In genomic region chr4:108556166-108556565, GRCh38 we compare ENCODE assay signal across 18 cellular contexts.
"Had no signal": no experiment of that assay in that cellular context is flagged by ENCODE, and none has a peak within 500 bp of the region (broad histone marks: within the 10 kb centered on the region; RNA-seq: fewer than 3 reads in every experiment).

No MANE protein-coding gene starts in this region.

- H3K27me3 ChIP-seq: neutrophil, pancreas, right lobe of liver, testis, tibial artery, upper lobe of left lung had no signal

- H3K9me3 ChIP-seq: neutrophil, pancreas, right lobe of liver, testis, tibial artery, upper lobe of left lung had no signal

- H3K36me3 ChIP-seq: neutrophil, pancreas, right lobe of liver, tibial artery, upper lobe of left lung had no signal

- H3K27ac ChIP-seq: neutrophil, pancreas, right lobe of liver, testis, tibial artery, upper lobe of left lung had no signal

- H3K4me3 ChIP-seq: lung, pancreas, right lobe of liver, smooth muscle cell, testis, tibial artery, upper lobe of left lung had no signal

- DNase-seq: cortex of kidney; effector memory CD8-positive, alpha-beta T cell; hypothalamus; pancreas; retina; right lobe of liver; stimulated activated CD4-positive, alpha-beta T cell treated with anti-CD3 and anti-CD28 coated beads, Interleukin-12 subunit alpha, Interleukin-12 subunit beta, amount 100 ng/mL, for 4 hours; stimulated activated CD4-positive, alpha-beta T cell treated with anti-CD3 and anti-CD28 coated beads, Interleukin-1b, Interleukin-23, amount 100 ng/mL, for 48 hours; stimulated activated CD4-positive, alpha-beta T cell treated with anti-CD3 and anti-CD28 coated beads, Interleukin-4, amount 100 ng/mL, for 1 hour; stimulated activated CD8-positive, alpha-beta memory T cell treated with anti-CD3 and anti-CD28 coated beads, Interleukin-4, amount 100 ng/mL, for 48 hours; stimulated activated naive CD8-positive, alpha-beta T cell treated with anti-CD3 and anti-CD28 coated beads, Interleukin-15, Interleukin-2, amounts not matched to agents 100 U/mL and 50 U/mL, for 24 hours; substantia nigra; testis; tibial artery; upper lobe of left lung had no signal

- H3K4me2 ChIP-seq: smooth muscle cell had no signal

- H3K4me1 ChIP-seq: pancreas, right lobe of liver, testis, tibial artery had no signal
